In the genomic region with DNA sequence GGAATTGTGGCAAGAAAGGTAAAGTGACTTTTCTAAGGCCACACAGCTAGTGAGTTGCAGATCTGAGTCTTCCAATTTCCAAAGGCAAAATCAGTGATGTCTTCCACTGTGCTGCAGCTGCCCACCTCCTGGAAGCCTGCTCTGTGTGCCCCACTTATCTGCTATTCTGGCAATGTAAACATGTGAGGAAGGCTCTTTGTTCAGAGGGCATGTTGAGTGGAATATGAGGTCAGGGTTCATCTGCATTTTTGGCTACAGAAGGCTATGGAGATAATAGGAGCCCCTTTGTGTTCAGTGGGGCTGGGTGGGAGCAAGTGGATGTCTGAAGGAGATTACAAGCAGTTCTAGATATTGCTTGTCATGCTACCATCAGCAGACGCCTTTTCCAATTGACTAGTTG, we compare ENCODE assay signal across 1 cellular context.
A peak's percentile ranks its signal among the peaks of the same experiment; 100 is the strongest.
TF ChIP-seq lines count a peak whose summit lies in the region.

No MANE protein-coding gene starts in this region.

TF ChIP-seq in HepG2, 621 proteins besides CTCF, POLR2A, EP300 and RAD21 (continued from another document and continues in another):
- TF ChIP-seq, protein P1, sequence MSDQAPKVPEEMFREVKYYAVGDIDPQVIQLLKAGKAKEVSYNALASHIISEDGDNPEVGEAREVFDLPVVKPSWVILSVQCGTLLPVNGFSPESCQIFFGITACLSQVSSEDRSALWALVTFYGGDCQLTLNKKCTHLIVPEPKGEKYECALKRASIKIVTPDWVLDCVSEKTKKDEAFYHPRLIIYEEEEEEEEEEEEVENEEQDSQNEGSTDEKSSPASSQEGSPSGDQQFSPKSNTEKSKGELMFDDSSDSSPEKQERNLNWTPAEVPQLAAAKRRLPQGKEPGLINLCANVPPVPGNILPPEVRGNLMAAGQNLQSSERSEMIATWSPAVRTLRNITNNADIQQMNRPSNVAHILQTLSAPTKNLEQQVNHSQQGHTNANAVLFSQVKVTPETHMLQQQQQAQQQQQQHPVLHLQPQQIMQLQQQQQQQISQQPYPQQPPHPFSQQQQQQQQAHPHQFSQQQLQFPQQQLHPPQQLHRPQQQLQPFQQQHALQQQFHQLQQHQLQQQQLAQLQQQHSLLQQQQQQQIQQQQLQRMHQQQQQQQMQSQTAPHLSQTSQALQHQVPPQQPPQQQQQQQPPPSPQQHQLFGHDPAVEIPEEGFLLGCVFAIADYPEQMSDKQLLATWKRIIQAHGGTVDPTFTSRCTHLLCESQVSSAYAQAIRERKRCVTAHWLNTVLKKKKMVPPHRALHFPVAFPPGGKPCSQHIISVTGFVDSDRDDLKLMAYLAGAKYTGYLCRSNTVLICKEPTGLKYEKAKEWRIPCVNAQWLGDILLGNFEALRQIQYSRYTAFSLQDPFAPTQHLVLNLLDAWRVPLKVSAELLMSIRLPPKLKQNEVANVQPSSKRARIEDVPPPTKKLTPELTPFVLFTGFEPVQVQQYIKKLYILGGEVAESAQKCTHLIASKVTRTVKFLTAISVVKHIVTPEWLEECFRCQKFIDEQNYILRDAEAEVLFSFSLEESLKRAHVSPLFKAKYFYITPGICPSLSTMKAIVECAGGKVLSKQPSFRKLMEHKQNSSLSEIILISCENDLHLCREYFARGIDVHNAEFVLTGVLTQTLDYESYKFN (CRISPR knock-in tag; conservative IDR thresholded peaks at IDR 0.05), result peak; percentile 84
- TF ChIP-seq ASH2L (IDR thresholded peaks at IDR 0.05; ENCODE audit: insufficient read length, low read depth, low read length) (peak; percentile 31), ZNF121 (CRISPR knock-in tag; IDR thresholded peaks at IDR 0.05) (no peak), ZNF335 (CRISPR knock-in tag; IDR thresholded peaks at IDR 0.05) (no peak), ZNF670 (CRISPR knock-in tag; IDR thresholded peaks at IDR 0.05; ENCODE audit: borderline replicate concordance) (no peak), CCDC6 (CRISPR knock-in tag; IDR thresholded peaks at IDR 0.05) (no peak), ARNT (IDR thresholded peaks at IDR 0.05) (no peak), FLYWCH1 (CRISPR knock-in tag; IDR thresholded peaks at IDR 0.05) (no peak), MATR3 (CRISPR knock-in tag; IDR thresholded peaks at IDR 0.05) (no peak), TRIM24 (CRISPR knock-in tag; IDR thresholded peaks at IDR 0.05) (no peak; the same call in 1 of the 2 replicates), ZFP36L1 (CRISPR knock-in tag; IDR thresholded peaks at IDR 0.05) (peak; percentile 54; the same call in 1 of the 2 replicates), NBN (conservative IDR thresholded peaks at IDR 0.05) (no peak), ZNF709 (CRISPR knock-in tag; IDR thresholded peaks at IDR 0.05) (no peak), SOX6 (IDR thresholded peaks at IDR 0.05) (no peak), SOX6 (CRISPR knock-in tag; IDR thresholded peaks at IDR 0.05) (peak; percentile 84), NFYB (CRISPR knock-in tag; IDR thresholded peaks at IDR 0.05) (no peak), ZBTB38 (CRISPR knock-in tag; IDR thresholded peaks at IDR 0.05) (no peak), ATF1 (CRISPR knock-in tag; IDR thresholded peaks at IDR 0.05) (no peak), ZBTB7A (CRISPR knock-in tag; IDR thresholded peaks at IDR 0.05) (no peak), MZF1 (CRISPR knock-in tag; IDR thresholded peaks at IDR 0.05; ENCODE audit: borderline replicate concordance) (no peak), HNF4A (CRISPR knock-in tag; IDR thresholded peaks at IDR 0.05) (peak; percentile 94), MXD4 (CRISPR knock-in tag; IDR thresholded peaks at IDR 0.05) (no peak), ZNF792 (CRISPR knock-in tag; IDR thresholded peaks at IDR 0.05) (no peak), XRCC5 (optimal IDR thresholded peaks at IDR 0.05; ENCODE audit: low read length) (peak; percentile 47), NR2C2 (CRISPR knock-in tag; IDR thresholded peaks at IDR 0.05; ENCODE audit: borderline replicate concordance) (no peak), GABPB1 (CRISPR knock-in tag; IDR thresholded peaks at IDR 0.05) (no peak), CC2D1A (CRISPR knock-in tag; IDR thresholded peaks at IDR 0.05) (no peak), RORA (CRISPR knock-in tag; IDR thresholded peaks at IDR 0.05) (no peak), SIX1 (CRISPR knock-in tag; IDR thresholded peaks at IDR 0.05; ENCODE audit: borderline replicate concordance) (peak; percentile 8; the same call in 1 of the 2 replicates), POLR2G (IDR thresholded peaks at IDR 0.05; ENCODE audit: low read depth, low read length) (no peak), TCF7L2 (IDR thresholded peaks at IDR 0.05; ENCODE audit: low read depth, low read length) (no peak)
- TF ChIP-seq, protein P2, sequence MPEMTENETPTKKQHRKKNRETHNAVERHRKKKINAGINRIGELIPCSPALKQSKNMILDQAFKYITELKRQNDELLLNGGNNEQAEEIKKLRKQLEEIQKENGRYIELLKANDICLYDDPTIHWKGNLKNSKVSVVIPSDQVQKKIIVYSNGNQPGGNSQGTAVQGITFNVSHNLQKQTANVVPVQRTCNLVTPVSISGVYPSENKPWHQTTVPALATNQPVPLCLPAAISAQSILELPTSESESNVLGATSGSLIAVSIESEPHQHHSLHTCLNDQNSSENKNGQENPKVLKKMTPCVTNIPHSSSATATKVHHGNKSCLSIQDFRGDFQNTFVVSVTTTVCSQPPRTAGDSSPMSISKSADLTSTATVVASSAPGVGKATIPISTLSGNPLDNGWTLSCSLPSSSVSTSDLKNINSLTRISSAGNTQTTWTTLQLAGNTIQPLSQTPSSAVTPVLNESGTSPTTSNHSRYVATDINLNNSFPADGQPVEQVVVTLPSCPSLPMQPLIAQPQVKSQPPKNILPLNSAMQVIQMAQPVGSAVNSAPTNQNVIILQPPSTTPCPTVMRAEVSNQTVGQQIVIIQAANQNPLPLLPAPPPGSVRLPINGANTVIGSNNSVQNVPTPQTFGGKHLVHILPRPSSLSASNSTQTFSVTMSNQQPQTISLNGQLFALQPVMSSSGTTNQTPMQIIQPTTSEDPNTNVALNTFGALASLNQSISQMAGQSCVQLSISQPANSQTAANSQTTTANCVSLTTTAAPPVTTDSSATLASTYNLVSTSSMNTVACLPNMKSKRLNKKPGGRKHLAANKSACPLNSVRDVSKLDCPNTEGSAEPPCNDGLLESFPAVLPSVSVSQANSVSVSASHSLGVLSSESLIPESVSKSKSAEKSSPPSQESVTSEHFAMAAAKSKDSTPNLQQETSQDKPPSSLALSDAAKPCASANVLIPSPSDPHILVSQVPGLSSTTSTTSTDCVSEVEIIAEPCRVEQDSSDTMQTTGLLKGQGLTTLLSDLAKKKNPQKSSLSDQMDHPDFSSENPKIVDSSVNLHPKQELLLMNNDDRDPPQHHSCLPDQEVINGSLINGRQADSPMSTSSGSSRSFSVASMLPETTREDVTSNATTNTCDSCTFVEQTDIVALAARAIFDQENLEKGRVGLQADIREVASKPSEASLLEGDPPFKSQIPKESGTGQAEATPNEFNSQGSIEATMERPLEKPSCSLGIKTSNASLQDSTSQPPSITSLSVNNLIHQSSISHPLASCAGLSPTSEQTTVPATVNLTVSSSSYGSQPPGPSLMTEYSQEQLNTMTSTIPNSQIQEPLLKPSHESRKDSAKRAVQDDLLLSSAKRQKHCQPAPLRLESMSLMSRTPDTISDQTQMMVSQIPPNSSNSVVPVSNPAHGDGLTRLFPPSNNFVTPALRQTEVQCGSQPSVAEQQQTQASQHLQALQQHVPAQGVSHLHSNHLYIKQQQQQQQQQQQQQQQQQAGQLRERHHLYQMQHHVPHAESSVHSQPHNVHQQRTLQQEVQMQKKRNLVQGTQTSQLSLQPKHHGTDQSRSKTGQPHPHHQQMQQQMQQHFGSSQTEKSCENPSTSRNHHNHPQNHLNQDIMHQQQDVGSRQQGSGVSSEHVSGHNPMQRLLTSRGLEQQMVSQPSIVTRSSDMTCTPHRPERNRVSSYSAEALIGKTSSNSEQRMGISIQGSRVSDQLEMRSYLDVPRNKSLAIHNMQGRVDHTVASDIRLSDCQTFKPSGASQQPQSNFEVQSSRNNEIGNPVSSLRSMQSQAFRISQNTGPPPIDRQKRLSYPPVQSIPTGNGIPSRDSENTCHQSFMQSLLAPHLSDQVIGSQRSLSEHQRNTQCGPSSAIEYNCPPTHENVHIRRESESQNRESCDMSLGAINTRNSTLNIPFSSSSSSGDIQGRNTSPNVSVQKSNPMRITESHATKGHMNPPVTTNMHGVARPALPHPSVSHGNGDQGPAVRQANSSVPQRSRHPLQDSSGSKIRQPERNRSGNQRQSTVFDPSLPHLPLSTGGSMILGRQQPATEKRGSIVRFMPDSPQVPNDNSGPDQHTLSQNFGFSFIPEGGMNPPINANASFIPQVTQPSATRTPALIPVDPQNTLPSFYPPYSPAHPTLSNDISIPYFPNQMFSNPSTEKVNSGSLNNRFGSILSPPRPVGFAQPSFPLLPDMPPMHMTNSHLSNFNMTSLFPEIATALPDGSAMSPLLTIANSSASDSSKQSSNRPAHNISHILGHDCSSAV (CRISPR knock-in tag; IDR thresholded peaks at IDR 0.05; ENCODE audit: borderline replicate concordance), result no peak
- TF ChIP-seq, protein P3, sequence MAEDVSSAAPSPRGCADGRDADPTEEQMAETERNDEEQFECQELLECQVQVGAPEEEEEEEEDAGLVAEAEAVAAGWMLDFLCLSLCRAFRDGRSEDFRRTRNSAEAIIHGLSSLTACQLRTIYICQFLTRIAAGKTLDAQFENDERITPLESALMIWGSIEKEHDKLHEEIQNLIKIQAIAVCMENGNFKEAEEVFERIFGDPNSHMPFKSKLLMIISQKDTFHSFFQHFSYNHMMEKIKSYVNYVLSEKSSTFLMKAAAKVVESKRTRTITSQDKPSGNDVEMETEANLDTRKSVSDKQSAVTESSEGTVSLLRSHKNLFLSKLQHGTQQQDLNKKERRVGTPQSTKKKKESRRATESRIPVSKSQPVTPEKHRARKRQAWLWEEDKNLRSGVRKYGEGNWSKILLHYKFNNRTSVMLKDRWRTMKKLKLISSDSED (CRISPR knock-in tag; IDR thresholded peaks at IDR 0.05), result no peak
- TF ChIP-seq, protein P4, sequence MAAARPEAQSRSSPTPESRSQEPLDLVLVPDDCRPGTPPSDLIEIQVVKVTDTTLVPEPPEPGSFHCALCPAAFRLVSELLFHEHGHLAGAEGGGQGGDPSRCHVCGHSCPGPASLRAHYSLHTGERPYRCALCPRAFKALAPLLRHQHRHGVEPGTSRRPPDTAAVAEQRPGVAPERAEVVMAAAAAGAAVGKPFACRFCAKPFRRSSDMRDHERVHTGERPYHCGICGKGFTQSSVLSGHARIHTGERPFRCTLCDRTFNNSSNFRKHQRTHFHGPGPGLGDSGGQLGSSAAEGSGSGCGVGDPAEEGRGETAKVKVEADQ (CRISPR knock-in tag; IDR thresholded peaks at IDR 0.05; ENCODE audit: borderline replicate concordance), result no peak
- TF ChIP-seq, protein P5, sequence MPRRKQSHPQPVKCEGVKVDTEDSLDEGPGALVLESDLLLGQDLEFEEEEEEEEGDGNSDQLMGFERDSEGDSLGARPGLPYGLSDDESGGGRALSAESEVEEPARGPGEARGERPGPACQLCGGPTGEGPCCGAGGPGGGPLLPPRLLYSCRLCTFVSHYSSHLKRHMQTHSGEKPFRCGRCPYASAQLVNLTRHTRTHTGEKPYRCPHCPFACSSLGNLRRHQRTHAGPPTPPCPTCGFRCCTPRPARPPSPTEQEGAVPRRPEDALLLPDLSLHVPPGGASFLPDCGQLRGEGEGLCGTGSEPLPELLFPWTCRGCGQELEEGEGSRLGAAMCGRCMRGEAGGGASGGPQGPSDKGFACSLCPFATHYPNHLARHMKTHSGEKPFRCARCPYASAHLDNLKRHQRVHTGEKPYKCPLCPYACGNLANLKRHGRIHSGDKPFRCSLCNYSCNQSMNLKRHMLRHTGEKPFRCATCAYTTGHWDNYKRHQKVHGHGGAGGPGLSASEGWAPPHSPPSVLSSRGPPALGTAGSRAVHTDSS (CRISPR knock-in tag; conservative IDR thresholded peaks at IDR 0.05), result no peak
- TF ChIP-seq, protein P6, sequence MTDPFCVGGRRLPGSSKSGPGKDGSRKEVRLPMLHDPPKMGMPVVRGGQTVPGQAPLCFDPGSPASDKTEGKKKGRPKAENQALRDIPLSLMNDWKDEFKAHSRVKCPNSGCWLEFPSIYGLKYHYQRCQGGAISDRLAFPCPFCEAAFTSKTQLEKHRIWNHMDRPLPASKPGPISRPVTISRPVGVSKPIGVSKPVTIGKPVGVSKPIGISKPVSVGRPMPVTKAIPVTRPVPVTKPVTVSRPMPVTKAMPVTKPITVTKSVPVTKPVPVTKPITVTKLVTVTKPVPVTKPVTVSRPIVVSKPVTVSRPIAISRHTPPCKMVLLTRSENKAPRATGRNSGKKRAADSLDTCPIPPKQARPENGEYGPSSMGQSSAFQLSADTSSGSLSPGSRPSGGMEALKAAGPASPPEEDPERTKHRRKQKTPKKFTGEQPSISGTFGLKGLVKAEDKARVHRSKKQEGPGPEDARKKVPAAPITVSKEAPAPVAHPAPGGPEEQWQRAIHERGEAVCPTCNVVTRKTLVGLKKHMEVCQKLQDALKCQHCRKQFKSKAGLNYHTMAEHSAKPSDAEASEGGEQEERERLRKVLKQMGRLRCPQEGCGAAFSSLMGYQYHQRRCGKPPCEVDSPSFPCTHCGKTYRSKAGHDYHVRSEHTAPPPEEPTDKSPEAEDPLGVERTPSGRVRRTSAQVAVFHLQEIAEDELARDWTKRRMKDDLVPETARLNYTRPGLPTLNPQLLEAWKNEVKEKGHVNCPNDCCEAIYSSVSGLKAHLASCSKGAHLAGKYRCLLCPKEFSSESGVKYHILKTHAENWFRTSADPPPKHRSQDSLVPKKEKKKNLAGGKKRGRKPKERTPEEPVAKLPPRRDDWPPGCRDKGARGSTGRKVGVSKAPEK (CRISPR knock-in tag; IDR thresholded peaks at IDR 0.05; ENCODE audit: borderline replicate concordance), result no peak
- TF ChIP-seq, protein P7, sequence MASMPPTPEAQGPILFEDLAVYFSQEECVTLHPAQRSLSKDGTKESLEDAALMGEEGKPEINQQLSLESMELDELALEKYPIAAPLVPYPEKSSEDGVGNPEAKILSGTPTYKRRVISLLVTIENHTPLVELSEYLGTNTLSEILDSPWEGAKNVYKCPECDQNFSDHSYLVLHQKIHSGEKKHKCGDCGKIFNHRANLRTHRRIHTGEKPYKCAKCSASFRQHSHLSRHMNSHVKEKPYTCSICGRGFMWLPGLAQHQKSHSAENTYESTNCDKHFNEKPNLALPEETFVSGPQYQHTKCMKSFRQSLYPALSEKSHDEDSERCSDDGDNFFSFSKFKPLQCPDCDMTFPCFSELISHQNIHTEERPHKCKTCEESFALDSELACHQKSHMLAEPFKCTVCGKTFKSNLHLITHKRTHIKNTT (CRISPR knock-in tag; IDR thresholded peaks at IDR 0.05), result no peak
- TF ChIP-seq, protein P8, sequence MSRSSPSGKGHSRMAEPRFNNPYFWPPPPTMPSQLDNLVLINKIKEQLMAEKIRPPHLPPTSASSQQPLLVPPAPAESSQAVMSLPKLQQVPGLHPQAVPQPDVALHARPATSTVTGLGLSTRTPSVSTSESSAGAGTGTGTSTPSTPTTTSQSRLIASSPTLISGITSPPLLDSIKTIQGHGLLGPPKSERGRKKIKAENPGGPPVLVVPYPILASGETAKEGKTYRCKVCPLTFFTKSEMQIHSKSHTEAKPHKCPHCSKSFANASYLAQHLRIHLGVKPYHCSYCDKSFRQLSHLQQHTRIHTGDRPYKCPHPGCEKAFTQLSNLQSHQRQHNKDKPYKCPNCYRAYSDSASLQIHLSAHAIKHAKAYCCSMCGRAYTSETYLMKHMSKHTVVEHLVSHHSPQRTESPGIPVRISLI (CRISPR knock-in tag; IDR thresholded peaks at IDR 0.05; ENCODE audit: borderline replicate concordance), result no peak
